ENCODE assay signal across 8 cellular contexts in genomic region chr12:6914246-6914947, GRCh38. TPM values are rescaled to one million over a fixed set of nuclear protein-coding genes. Genes with fewer than 3 reads are reported as not detected.
DNase-seq lines count a peak whose midpoint lies in the region; ATAC-seq, FAIRE-seq and TF ChIP-seq lines count a peak whose summit lies in the region.

Gene ENO2, plus strand, starts transcription at chr12:6914580. Its CDS starts 1,253 bp downstream, at chr12:6915833.

- peak within 1 kb of the TSS; percentile 70 for H3K4me3 ChIP-seq in AG10803 (ENCODE audit: low read length)
- peak within 1 kb of the TSS; percentile 50 for H3K4me3 ChIP-seq in HL-60 (replicated peaks; ENCODE audit: insufficient read depth, low read length)
- H3K4me3 ChIP-seq in SK-N-MC = peak within 1 kb of the TSS; percentile 89
- peak within 1 kb of the TSS; percentile 14 to 60 (median 37) for H3K4me3 ChIP-seq in pancreas
- peak within 1 kb of the TSS; percentile 24 to 61 (median 34) for H3K4me3 ChIP-seq in thyroid gland (replicated peaks in 1 of 3)

- H3K36me3 ChIP-seq in SK-N-MC (ENCODE audit: insufficient read depth, low read length) (peaks cover 9% of the 10 kb centered on the region; the same call in 1 of the 2 replicates), pancreas (no peaks in the 10 kb centered on the region), thyroid gland (no peaks in the 10 kb centered on the region)

- peak; percentile 61 for DNase-seq in AG10803 (ENCODE audit: low read depth)
- peak in 1 of 2 experiments; percentile 36 for DNase-seq in HL-60 (ENCODE audit: low read depth in 1 of 2, low spot score in 1 of 2)
- no peak for DNase-seq in SK-N-MC (ENCODE audit: low read depth, low spot score)
- DNase-seq in activated naive CD4-positive, alpha-beta T cell treated with anti-CD3 and anti-CD28 coated beads, Interleukin-2, amount 50 U/mL, for 72 hours (ENCODE audit: low spot score in 2 of 2) = peak; percentile 80 to 85
- peak; percentile 87 for DNase-seq in Right ventricle myocardium inferior (ENCODE audit: missing footprints)
- DNase-seq in pancreas = peak; percentile 46 to 87 (median 64)
- DNase-seq in thyroid gland = peak; percentile 76 to 77

- TF ChIP-seq CTCF in AG10803 (conservative IDR thresholded peaks at IDR 0.05; ENCODE audit: low read length) (no peak), HL-60 (IDR thresholded peaks at IDR 0.05; ENCODE audit: insufficient read depth, low read length) (no peak), pancreas (IDR thresholded peaks at IDR 0.05) (no peak), thyroid gland (IDR thresholded peaks at IDR 0.05) (no peak)

- FAIRE-seq in pancreas (lab: Jason Lieb, UNC) = no peak

- TF ChIP-seq POLR2A in GM19193 (IDR thresholded peaks at IDR 0.05; ENCODE audit: extremely low read depth, insufficient read depth, insufficient read length) (peak; percentile 41), thyroid gland (IDR thresholded peaks at IDR 0.05) (peak in 1 of 2 donors; percentile 61)

- WGBS in pancreas, 2 donors = 0% methylated on average over 39 to 68 of the region's 68 CpGs
- WGBS in thyroid gland, 2 donors = 0 to 2% methylated on average over 16 to 35 of the region's 68 CpGs

- peaks cover 20% of the 10 kb centered on the region for H3K27me3 ChIP-seq in HL-60 (ENCODE audit: insufficient read depth, poor library complexity, severe bottlenecking)
- no peaks in the 10 kb centered on the region for H3K27me3 ChIP-seq in pancreas
- no peaks in the 10 kb centered on the region for H3K27me3 ChIP-seq in thyroid gland

- peak within 1 kb of the TSS; percentile 73 to 98 for H3K27ac Mint-ChIP-seq in activated naive CD4-positive, alpha-beta T cell treated with anti-CD3 and anti-CD28 coated beads, Interleukin-2, amount 50 U/mL, for 72 hours

- peak; percentile 90 to 94 for ATAC-seq in activated naive CD4-positive, alpha-beta T cell treated with anti-CD3 and anti-CD28 coated beads, Interleukin-2, amount 50 U/mL, for 72 hours
- ATAC-seq in Right ventricle myocardium inferior (peak; percentile 89), pancreas (peak; percentile 79 to 93 (median 88))

- intact Hi-C loops in Right ventricle myocardium inferior (cut with DNase I) = no loop called here
- intact Hi-C loops in pancreas (cut with DNase I) = no loop called here
- intact Hi-C loops in thyroid gland (cut with DNase I) = loop anchor here (5.0 kb wide), 1 partner anchor 42 kb away; the partner anchor contains the start of gene SPSB2

- H3K9ac ChIP-seq in SK-N-MC (ENCODE audit: insufficient read length) = peak within 1 kb of the TSS; percentile 64

- H3K27ac ChIP-seq in HL-60 (replicated peaks) (no peak within 1 kb of the TSS), SK-N-MC (no peak within 1 kb of the TSS), pancreas (peak within 1 kb of the TSS in 2 of 4 donors; percentile 10 to 60), thyroid gland (peak within 1 kb of the TSS; percentile 50 to 76 (median 76))

- H3K9me3 ChIP-seq in SK-N-MC (ENCODE audit: low read depth, low read length) (no peaks in the 10 kb centered on the region), pancreas (no peaks in the 10 kb centered on the region), thyroid gland (no peaks in the 10 kb centered on the region)

- peaks cover 7 to 29% of the 10 kb centered on the region in 2 donors for H3K36me3 Mint-ChIP-seq in activated naive CD4-positive, alpha-beta T cell treated with anti-CD3 and anti-CD28 coated beads, Interleukin-2, amount 50 U/mL, for 72 hours

- no peaks in the 10 kb centered on the region for H3K9me3 Mint-ChIP-seq in activated naive CD4-positive, alpha-beta T cell treated with anti-CD3 and anti-CD28 coated beads, Interleukin-2, amount 50 U/mL, for 72 hours

- H3K4me1 ChIP-seq in pancreas (peaks cover 0 to 4% (median 0%) of the 10 kb centered on the region in 3 donors), thyroid gland (peaks cover 26 to 32% of the 10 kb centered on the region in 2 donors)

RNA-seq across cellular contexts. Expression of gene ENO2, which starts in this region (rescaled TPM):
- 100 to 1,000 TPM; 264 to 314 TPM for total RNA-seq in activated naive CD4-positive, alpha-beta T cell treated with anti-CD3 and anti-CD28 coated beads, Interleukin-2, amount 50 U/mL, for 72 hours
- total RNA-seq in Right ventricle myocardium inferior = 10.2 TPM
- 1 to 10 TPM; 2.3 to 8.0 (median 4.5) TPM for total RNA-seq in pancreas
- polyA plus RNA-seq in pancreas = 10 to 100 TPM; 12.7 to 53.6 TPM
- 10 to 100 TPM; 13.0 to 25.3 (median 19.8) TPM for total RNA-seq in thyroid gland

Comparison
In these comparisons a context has a peak if more than half of its experiments do, and no peak if none do; other contexts are left out.
1. RNA of gene ENO2 (total RNA-seq): 264 to 314 TPM in activated naive CD4-positive, alpha-beta T cell treated with anti-CD3 and anti-CD28 coated beads, Interleukin-2, amount 50 U/mL, for 72 hours; 13.0 to 25.3 TPM in thyroid gland, 10.2 TPM in Right ventricle myocardium inferior (single experiment) and 2.3 to 8.0 TPM in pancreas; every median in the first group is over 10 times any median in the second.
2. H3K4me3 ChIP-seq: peak in every context shown above with its lines; median percentile 89 in SK-N-MC; 70 in AG10803; 50 in HL-60; 37 in pancreas; 34 in thyroid gland.
3. H3K27ac ChIP-seq: peak in thyroid gland (3 of 3); none in HL-60 (single experiment) and SK-N-MC (single experiment).
4. Peak in every context shown above with its lines, with median percentiles within 50 percentile points of each other: ATAC-seq.